10 cellular contexts compared by ENCODE assay signal in the genomic region with DNA sequence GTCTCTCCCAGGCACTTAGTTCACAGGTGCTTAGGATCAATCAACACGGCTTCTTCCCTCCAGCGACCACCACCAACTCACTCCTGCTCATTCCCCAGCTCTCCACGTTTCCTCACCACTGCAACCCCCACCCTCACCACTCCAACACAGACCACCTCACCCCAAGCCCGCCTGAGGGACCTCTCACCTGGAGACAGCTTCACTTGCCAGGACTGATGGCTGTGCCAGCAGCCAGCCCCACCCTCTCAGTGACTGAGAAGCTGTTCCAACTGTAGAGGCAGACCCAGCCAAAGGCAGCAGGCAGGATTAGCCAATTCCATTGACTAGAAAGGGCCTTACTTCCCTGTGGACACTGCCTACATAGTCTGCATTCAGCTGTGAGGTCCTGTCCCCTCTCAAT. TPM values are rescaled to one million over a fixed set of nuclear protein-coding genes. Genes with fewer than 3 reads are reported as not detected.
DNase-seq lines count a peak whose midpoint lies in the region; ATAC-seq and TF ChIP-seq lines count a peak whose summit lies in the region.
"Had no signal": no experiment of that assay in that cellular context is flagged by ENCODE, and none has a peak within 500 bp of the region (broad histone marks: within the 10 kb centered on the region; RNA-seq: fewer than 3 reads in every experiment).

No MANE protein-coding gene starts in this region.

- peak overlapping the region; percentile 79 for H3K27ac ChIP-seq in PC-9
- peak overlapping the region; percentile 66 for H3K27ac ChIP-seq in epithelial cell of prostate
- no peak overlapping the region for H3K27ac ChIP-seq in brain microvascular endothelial cell

- DNase-seq in T-helper 1 cell (no peak), PC-9 (no peak), epithelial cell of prostate (ENCODE audit: low read depth, low spot score) (no peak), GM13976 (ENCODE audit: low spot score) (no peak), brain microvascular endothelial cell (no peak), NAMALWA (ENCODE audit: low spot score) (no peak)
- DNase-seq in stimulated activated effector memory CD8-positive, alpha-beta T cell treated with anti-CD3 and anti-CD28 coated beads, Interleukin-12 subunit alpha, Interleukin-12 subunit beta, amount 100 ng/mL, for 72 hours (ENCODE audit: low spot score in 2 of 2) = no peak
- DNase-seq: activated CD4-positive, CD25-positive, alpha-beta regulatory T cell treated with anti-CD3 and anti-CD28 coated beads, Interleukin-2, amount 50 U/mL, for 72 hours; NCI-H1930 had no signal

- intact Hi-C loops in PC-9 (cut with micrococcal nuclease; ENCODE audit: unreplicated experiment) = loop anchor here (2.0 kb wide), 1 partner anchor 43 kb away; no protein-coding TSS in a partner anchor

- H3K79me2 ChIP-seq in PC-9 (ENCODE audit: low read depth) = peaks cover 40% of the 10 kb centered on the region

- no TSS peak for BruUV-seq in PC-9 (replicated peaks; lab: Mats Ljungman, UMichigan)

- no peak for ATAC-seq in stimulated activated effector memory CD8-positive, alpha-beta T cell treated with anti-CD3 and anti-CD28 coated beads, Interleukin-12 subunit alpha, Interleukin-12 subunit beta, amount 100 ng/mL, for 72 hours

- no peaks in the 10 kb centered on the region for H3K9me3 Mint-ChIP-seq in T-helper 1 cell treated with Interleukin-12 subunit alpha and Interleukin-12 subunit beta and Interleukin-4 antibody, amounts not matched to agents 30 μg/mL and 1 μg/mL, for 36 hours
- H3K9me3 Mint-ChIP-seq in stimulated activated effector memory CD8-positive, alpha-beta T cell treated with anti-CD3 and anti-CD28 coated beads, Interleukin-12 subunit alpha, Interleukin-12 subunit beta, amount 100 ng/mL, for 72 hours = no peaks in the 10 kb centered on the region

- H3K9me2 ChIP-seq in PC-9 (ENCODE audit: insufficient read depth) = no peaks in the 10 kb centered on the region

- H3K4me3 ChIP-seq in PC-9 (no peak overlapping the region), brain microvascular endothelial cell (ENCODE audit: low read depth, low read length) (no peak overlapping the region)

- H3K4me1 Mint-ChIP-seq in T-helper 1 cell treated with Interleukin-12 subunit alpha and Interleukin-12 subunit beta and Interleukin-4 antibody, amounts not matched to agents 30 μg/mL and 1 μg/mL, for 36 hours (ENCODE audit: low read depth) = peaks cover 59% of the 10 kb centered on the region
- H3K4me1 Mint-ChIP-seq in stimulated activated effector memory CD8-positive, alpha-beta T cell treated with anti-CD3 and anti-CD28 coated beads, Interleukin-12 subunit alpha, Interleukin-12 subunit beta, amount 100 ng/mL, for 72 hours = peaks cover 71% of the 10 kb centered on the region

- POLR2A ChIA-PET in PC-9 (lab: Charles Lee; ENCODE audit: unreplicated experiment) = interaction anchor here (0.6 kb wide), 1 partner anchor 249 kb away, joined by 3 read pairs; no protein-coding TSS in a partner anchor

- CTCF ChIA-PET in PC-9 (lab: Charles Lee) = no interaction called here

- H4K20me1 ChIP-seq in PC-9 (ENCODE audit: insufficient read depth) = peaks cover 20% of the 10 kb centered on the region

- H3K36me3 ChIP-seq in PC-9 (ENCODE audit: low read depth) = peaks cover 28% of the 10 kb centered on the region
- H3K36me3 ChIP-seq in brain microvascular endothelial cell (replicated peaks) = peaks cover 34% of the 10 kb centered on the region

- peaks cover 50% of the 10 kb centered on the region for H3K36me3 Mint-ChIP-seq in T-helper 1 cell treated with Interleukin-12 subunit alpha and Interleukin-12 subunit beta and Interleukin-4 antibody, amounts not matched to agents 30 μg/mL and 1 μg/mL, for 36 hours (ENCODE audit: low read depth)
- peaks cover 86% of the 10 kb centered on the region for H3K36me3 Mint-ChIP-seq in stimulated activated effector memory CD8-positive, alpha-beta T cell treated with anti-CD3 and anti-CD28 coated beads, Interleukin-12 subunit alpha, Interleukin-12 subunit beta, amount 100 ng/mL, for 72 hours

- H3K27me3 ChIP-seq in PC-9 (ENCODE audit: insufficient read depth, low read depth) = no peaks in the 10 kb centered on the region
- no peaks in the 10 kb centered on the region for H3K27me3 ChIP-seq in brain microvascular endothelial cell (replicated peaks)

- peak overlapping the region; percentile 47 for H3K4me2 ChIP-seq in PC-9

- no peaks in the 10 kb centered on the region for H3K27me3 Mint-ChIP-seq in T-helper 1 cell treated with Interleukin-12 subunit alpha and Interleukin-12 subunit beta and Interleukin-4 antibody, amounts not matched to agents 30 μg/mL and 1 μg/mL, for 36 hours (ENCODE audit: low read depth)

- H3K9me3 ChIP-seq in PC-9 (ENCODE audit: insufficient read depth, low read depth) = no peaks in the 10 kb centered on the region

- no peak overlapping the region for H3K4me3 Mint-ChIP-seq in T-helper 1 cell treated with Interleukin-12 subunit alpha and Interleukin-12 subunit beta and Interleukin-4 antibody, amounts not matched to agents 30 μg/mL and 1 μg/mL, for 36 hours
- peak overlapping the region; percentile 23 for H3K4me3 Mint-ChIP-seq in stimulated activated effector memory CD8-positive, alpha-beta T cell treated with anti-CD3 and anti-CD28 coated beads, Interleukin-12 subunit alpha, Interleukin-12 subunit beta, amount 100 ng/mL, for 72 hours

- TF ChIP-seq CTCF in PC-9 (conservative IDR thresholded peaks at IDR 0.05) = no peak
- no peak for TF ChIP-seq CTCF in GM13976 (IDR thresholded peaks at IDR 0.05; ENCODE audit: borderline replicate concordance, control extremely low read depth, extremely low read depth, insufficient read depth, missing control alignments)
- no peak for TF ChIP-seq CTCF in brain microvascular endothelial cell (IDR thresholded peaks at IDR 0.05; ENCODE audit: low read depth, low read length, missing control alignments)

- H2AFZ ChIP-seq in PC-9 = no peak overlapping the region

- peaks cover 78% of the 10 kb centered on the region for H3F3A ChIP-seq in PC-9 (ENCODE audit: insufficient read depth, low read depth)

- peaks cover 99% of the 10 kb centered on the region for H3K4me1 ChIP-seq in PC-9 (replicated peaks; ENCODE audit: insufficient read depth)

- peak overlapping the region; percentile 18 for H3K27ac Mint-ChIP-seq in T-helper 1 cell treated with Interleukin-12 subunit alpha and Interleukin-12 subunit beta and Interleukin-4 antibody, amounts not matched to agents 30 μg/mL and 1 μg/mL, for 36 hours
- H3K27ac Mint-ChIP-seq in stimulated activated effector memory CD8-positive, alpha-beta T cell treated with anti-CD3 and anti-CD28 coated beads, Interleukin-12 subunit alpha, Interleukin-12 subunit beta, amount 100 ng/mL, for 72 hours = peak overlapping the region; percentile 88

- in situ Hi-C loops in GM13976 (cut with MboI; ENCODE audit: low sequenced_read_pairs, unreplicated experiment) = no loop called here
- in situ Hi-C loops in brain microvascular endothelial cell (cut with HindIII; ENCODE audit: low pct_ligation_motif_present, low sequenced_read_pairs) = no loop called here

RNA-seq across cellular contexts. Expression of a gene that starts 7.8 kb away (rescaled TPM):
- total RNA-seq in PC-9 (2021) = 473 and 481 TPM in 2 replicates

RNA-seq across cellular contexts. Expression of a gene that starts 17.6 kb away (rescaled TPM):
- 8.2 and 9.3 TPM in 2 replicates for total RNA-seq in PC-9 (2021)

RNA-seq across cellular contexts. Expression of a gene that starts 27.9 kb away (rescaled TPM):
- total RNA-seq in PC-9 (2021) = 22.9 and 23.4 TPM in 2 replicates

RNA-seq across cellular contexts. Expression of a gene that starts 36.5 kb away (rescaled TPM):
- 0.58 and 0.94 TPM in 2 replicates for total RNA-seq in PC-9 (2021)

RNA-seq across cellular contexts. Expression of a gene that starts 55.1 kb away (rescaled TPM):
- not detected in 2 replicates for total RNA-seq in PC-9 (2021)
